Comparison of ENCODE assay signal across 1 cellular context in the genomic region with DNA sequence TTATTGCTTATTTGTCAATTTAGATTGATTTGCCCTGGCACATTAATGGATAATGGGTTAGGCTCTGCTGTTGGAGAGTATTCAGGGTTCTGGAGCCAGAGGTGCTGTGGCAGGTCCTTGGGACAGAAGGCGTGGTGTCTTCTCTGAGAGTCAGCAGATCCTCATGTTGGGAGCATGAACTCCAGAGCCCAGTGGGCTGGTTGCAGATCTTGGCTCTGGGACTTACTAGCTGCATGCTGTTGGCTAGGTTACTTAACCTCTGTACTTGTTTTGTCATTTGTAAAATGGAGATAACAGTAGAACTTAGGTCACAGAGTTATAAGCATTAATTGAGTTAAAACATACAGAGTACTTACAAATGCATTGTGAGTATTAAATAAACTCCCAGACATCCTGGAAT.
TF ChIP-seq lines count a peak whose summit lies in the region.

No MANE protein-coding gene starts in this region.

TF ChIP-seq in HepG2, 621 proteins besides CTCF, POLR2A, EP300 and RAD21:
- TF ChIP-seq, protein P1, sequence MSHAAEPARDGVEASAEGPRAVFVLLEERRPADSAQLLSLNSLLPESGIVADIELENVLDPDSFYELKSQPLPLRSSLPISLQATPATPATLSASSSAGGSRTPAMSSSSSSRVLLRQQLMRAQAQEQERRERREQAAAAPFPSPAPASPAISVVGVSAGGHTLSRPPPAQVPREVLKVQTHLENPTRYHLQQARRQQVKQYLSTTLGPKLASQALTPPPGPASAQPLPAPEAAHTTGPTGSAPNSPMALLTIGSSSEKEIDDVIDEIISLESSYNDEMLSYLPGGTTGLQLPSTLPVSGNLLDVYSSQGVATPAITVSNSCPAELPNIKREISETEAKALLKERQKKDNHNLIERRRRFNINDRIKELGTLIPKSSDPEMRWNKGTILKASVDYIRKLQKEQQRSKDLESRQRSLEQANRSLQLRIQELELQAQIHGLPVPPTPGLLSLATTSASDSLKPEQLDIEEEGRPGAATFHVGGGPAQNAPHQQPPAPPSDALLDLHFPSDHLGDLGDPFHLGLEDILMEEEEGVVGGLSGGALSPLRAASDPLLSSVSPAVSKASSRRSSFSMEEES (CRISPR knock-in tag; IDR thresholded peaks at IDR 0.05): no peak
- TF ChIP-seq SIX4 (CRISPR knock-in tag; IDR thresholded peaks at IDR 0.05) (no peak), ZNF382 (CRISPR knock-in tag; IDR thresholded peaks at IDR 0.05; ENCODE audit: borderline replicate concordance) (no peak), ZNF557 (CRISPR knock-in tag; IDR thresholded peaks at IDR 0.05) (no peak)
- TF ChIP-seq, protein P2, sequence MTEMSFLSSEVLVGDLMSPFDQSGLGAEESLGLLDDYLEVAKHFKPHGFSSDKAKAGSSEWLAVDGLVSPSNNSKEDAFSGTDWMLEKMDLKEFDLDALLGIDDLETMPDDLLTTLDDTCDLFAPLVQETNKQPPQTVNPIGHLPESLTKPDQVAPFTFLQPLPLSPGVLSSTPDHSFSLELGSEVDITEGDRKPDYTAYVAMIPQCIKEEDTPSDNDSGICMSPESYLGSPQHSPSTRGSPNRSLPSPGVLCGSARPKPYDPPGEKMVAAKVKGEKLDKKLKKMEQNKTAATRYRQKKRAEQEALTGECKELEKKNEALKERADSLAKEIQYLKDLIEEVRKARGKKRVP (CRISPR knock-in tag; IDR thresholded peaks at IDR 0.05): no peak
- TF ChIP-seq, protein P3, sequence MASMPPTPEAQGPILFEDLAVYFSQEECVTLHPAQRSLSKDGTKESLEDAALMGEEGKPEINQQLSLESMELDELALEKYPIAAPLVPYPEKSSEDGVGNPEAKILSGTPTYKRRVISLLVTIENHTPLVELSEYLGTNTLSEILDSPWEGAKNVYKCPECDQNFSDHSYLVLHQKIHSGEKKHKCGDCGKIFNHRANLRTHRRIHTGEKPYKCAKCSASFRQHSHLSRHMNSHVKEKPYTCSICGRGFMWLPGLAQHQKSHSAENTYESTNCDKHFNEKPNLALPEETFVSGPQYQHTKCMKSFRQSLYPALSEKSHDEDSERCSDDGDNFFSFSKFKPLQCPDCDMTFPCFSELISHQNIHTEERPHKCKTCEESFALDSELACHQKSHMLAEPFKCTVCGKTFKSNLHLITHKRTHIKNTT (CRISPR knock-in tag; IDR thresholded peaks at IDR 0.05): no peak
- TF ChIP-seq, protein P4, sequence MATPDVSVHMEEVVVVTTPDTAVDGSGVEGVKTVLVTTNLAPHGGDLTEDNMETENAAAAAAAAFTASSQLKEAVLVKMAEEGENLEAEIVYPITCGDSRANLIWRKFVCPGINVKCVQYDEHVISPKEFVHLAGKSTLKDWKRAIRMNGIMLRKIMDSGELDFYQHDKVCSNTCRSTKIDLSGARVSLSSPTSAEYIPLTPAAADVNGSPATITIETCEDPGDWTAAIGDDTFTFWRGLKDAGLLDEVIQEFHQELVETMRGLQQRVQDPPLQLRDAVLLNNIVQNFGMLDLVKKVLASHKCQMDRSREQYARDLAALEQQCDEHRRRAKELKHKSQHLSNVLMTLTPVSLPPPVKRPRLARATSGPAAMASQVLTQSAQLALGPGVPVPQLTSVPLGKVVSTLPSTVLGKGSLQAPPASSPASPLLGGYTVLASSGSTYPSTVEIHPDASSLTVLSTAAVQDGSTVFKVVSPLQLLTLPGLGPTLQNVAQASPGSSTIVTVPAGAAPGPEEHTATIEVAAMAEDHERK (CRISPR knock-in tag; IDR thresholded peaks at IDR 0.05; ENCODE audit: low read depth): no peak
